1 cellular context compared by ENCODE assay signal in the genomic region with DNA sequence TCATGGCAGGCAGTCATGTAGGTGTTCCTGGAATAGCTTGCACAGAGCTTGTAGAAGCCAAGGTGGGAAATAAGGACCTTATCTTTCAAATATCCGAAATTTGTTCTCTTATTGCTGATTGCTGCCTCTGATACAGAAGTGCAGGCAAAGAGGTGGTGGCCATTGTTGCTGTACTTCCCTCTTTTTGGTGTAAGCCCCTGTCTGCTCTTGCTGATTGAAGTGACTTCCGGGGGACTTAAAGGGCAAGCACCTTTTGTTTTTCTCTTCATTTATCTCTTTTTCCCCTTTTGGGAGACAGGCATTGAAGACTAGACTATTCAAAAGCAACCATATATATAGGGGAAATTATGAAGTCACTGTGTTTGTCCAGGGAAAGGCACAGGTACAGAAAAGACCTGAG.
TF ChIP-seq lines count a peak whose summit lies in the region.

No MANE protein-coding gene starts in this region.

TF ChIP-seq in K562, 482 proteins besides CTCF, POLR2A, EP300 and RAD21 (continued from another document):
- TF ChIP-seq, protein P1, sequence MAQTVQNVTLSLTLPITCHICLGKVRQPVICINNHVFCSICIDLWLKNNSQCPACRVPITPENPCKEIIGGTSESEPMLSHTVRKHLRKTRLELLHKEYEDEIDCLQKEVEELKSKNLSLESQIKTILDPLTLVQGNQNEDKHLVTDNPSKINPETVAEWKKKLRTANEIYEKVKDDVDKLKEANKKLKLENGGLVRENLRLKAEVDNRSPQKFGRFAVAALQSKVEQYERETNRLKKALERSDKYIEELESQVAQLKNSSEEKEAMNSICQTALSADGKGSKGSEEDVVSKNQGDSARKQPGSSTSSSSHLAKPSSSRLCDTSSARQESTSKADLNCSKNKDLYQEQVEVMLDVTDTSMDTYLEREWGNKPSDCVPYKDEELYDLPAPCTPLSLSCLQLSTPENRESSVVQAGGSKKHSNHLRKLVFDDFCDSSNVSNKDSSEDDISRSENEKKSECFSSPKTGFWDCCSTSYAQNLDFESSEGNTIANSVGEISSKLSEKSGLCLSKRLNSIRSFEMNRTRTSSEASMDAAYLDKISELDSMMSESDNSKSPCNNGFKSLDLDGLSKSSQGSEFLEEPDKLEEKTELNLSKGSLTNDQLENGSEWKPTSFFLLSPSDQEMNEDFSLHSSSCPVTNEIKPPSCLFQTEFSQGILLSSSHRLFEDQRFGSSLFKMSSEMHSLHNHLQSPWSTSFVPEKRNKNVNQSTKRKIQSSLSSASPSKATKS (CRISPR knock-in tag; IDR thresholded peaks at IDR 0.05), result no peak
- TF ChIP-seq YY1 (IDR thresholded peaks at IDR 0.05; ENCODE audit: borderline replicate concordance in 1 of 3, control insufficient read depth in 1 of 3, extremely low read depth in 1 of 3, insufficient read depth in 3 of 3, insufficient read length in 1 of 3, insufficient replicate concordance in 2 of 3, low read depth in 1 of 3, low read length in 2 of 3), result peak in 1 of 3 experiments; percentile 60
